In genomic region chr19:40465025-40465780, GRCh38 we compare ENCODE assay signal across 1 cellular context.
A peak's percentile ranks its signal among the peaks of the same experiment; 100 is the strongest.
TF ChIP-seq lines count a peak whose summit lies in the region.

BLVRB (minus strand) TSS chr19:40465745; CDS start chr19:40465688, 57 bp downstream.

TF ChIP-seq in HepG2, 621 proteins besides CTCF, POLR2A, EP300 and RAD21 (continued from another document and continues in another):
- TF ChIP-seq, protein P1, sequence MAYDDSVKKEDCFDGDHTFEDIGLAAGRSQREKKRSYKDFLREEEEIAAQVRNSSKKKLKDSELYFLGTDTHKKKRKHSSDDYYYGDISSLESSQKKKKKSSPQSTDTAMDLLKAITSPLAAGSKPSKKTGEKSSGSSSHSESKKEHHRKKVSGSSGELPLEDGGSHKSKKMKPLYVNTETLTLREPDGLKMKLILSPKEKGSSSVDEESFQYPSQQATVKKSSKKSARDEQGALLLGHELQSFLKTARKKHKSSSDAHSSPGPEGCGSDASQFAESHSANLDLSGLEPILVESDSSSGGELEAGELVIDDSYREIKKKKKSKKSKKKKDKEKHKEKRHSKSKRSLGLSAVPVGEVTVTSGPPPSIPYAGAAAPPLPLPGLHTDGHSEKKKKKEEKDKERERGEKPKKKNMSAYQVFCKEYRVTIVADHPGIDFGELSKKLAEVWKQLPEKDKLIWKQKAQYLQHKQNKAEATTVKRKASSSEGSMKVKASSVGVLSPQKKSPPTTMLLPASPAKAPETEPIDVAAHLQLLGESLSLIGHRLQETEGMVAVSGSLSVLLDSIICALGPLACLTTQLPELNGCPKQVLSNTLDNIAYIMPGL (CRISPR knock-in tag; IDR thresholded peaks at IDR 0.05; ENCODE audit: borderline replicate concordance in 1 of 2, low read depth in 1 of 2), result peak in 1 of 2 experiments; percentile 78; a peak in 2 of 4 replicates
- TF ChIP-seq ZNF234 (CRISPR knock-in tag; conservative IDR thresholded peaks at IDR 0.05) (no peak), GZF1 (CRISPR knock-in tag; IDR thresholded peaks at IDR 0.05) (no peak), ZNF547 (CRISPR knock-in tag; IDR thresholded peaks at IDR 0.05) (peak; percentile 82; the same call in 1 of the 2 replicates), RFXANK (CRISPR knock-in tag; IDR thresholded peaks at IDR 0.05) (no peak), ZNF792 (CRISPR knock-in tag; IDR thresholded peaks at IDR 0.05) (no peak), KLF16 (CRISPR knock-in tag; IDR thresholded peaks at IDR 0.05) (no peak), ZMYM4 (CRISPR knock-in tag; IDR thresholded peaks at IDR 0.05) (no peak; the same call in 1 of the 2 replicates), PHF5A (CRISPR knock-in tag; IDR thresholded peaks at IDR 0.05; ENCODE audit: low read depth, unreplicated experiment) (no peak), NCOA2 (CRISPR knock-in tag; IDR thresholded peaks at IDR 0.05) (no peak), SOX13 (IDR thresholded peaks at IDR 0.05) (no peak), SOX13 (CRISPR knock-in tag; conservative IDR thresholded peaks at IDR 0.05 in 1 of 2, IDR thresholded peaks at IDR 0.05 in 1 of 2) (no peak), IRX3 (CRISPR knock-in tag; IDR thresholded peaks at IDR 0.05; ENCODE audit: borderline replicate concordance, low read depth) (no peak), NCOA5 (CRISPR knock-in tag; IDR thresholded peaks at IDR 0.05) (no peak), AKAP8 (CRISPR knock-in tag; IDR thresholded peaks at IDR 0.05) (no peak), CEBPB (IDR thresholded peaks at IDR 0.05; ENCODE audit: borderline replicate concordance, low read depth, low read length) (peak; percentile 70; the same call in 1 of the 2 replicates), THYN1 (CRISPR knock-in tag; IDR thresholded peaks at IDR 0.05; ENCODE audit: borderline replicate concordance, low read depth) (no peak), KDM4B (CRISPR knock-in tag; IDR thresholded peaks at IDR 0.05) (no peak), ZNF879 (CRISPR knock-in tag; IDR thresholded peaks at IDR 0.05) (no peak), ZNF878 (CRISPR knock-in tag; IDR thresholded peaks at IDR 0.05) (no peak), SALL1 (CRISPR knock-in tag; IDR thresholded peaks at IDR 0.05) (peak; percentile 65), MED8 (CRISPR knock-in tag; IDR thresholded peaks at IDR 0.05; ENCODE audit: insufficient replicate concordance) (no peak), ZFP90 (CRISPR knock-in tag; IDR thresholded peaks at IDR 0.05; ENCODE audit: borderline replicate concordance) (no peak), SRSF4 (IDR thresholded peaks at IDR 0.05; ENCODE audit: low read depth, low read length, poor library complexity, severe bottlenecking) (no peak), MXI1 (IDR thresholded peaks at IDR 0.05; ENCODE audit: borderline replicate concordance, low read depth, low read length) (no peak), NRL (CRISPR knock-in tag; IDR thresholded peaks at IDR 0.05; ENCODE audit: borderline replicate concordance) (peak; percentile 20; the same call in 1 of the 2 replicates), ZNF776 (CRISPR knock-in tag; IDR thresholded peaks at IDR 0.05) (peak; percentile 47; the same call in 1 of the 2 replicates), ZNF24 (IDR thresholded peaks at IDR 0.05) (no peak), ZNF672 (CRISPR knock-in tag; IDR thresholded peaks at IDR 0.05) (no peak), ZNF274 (CRISPR knock-in tag; IDR thresholded peaks at IDR 0.05) (peak; percentile 65; the same call in 1 of the 2 replicates), ZKSCAN5 (CRISPR knock-in tag; IDR thresholded peaks at IDR 0.05) (no peak), AHR (CRISPR knock-in tag; IDR thresholded peaks at IDR 0.05) (no peak), ZNF530 (CRISPR knock-in tag; IDR thresholded peaks at IDR 0.05; ENCODE audit: low read depth) (no peak), ZNF678 (CRISPR knock-in tag; IDR thresholded peaks at IDR 0.05) (no peak), ZSCAN12 (CRISPR knock-in tag; IDR thresholded peaks at IDR 0.05) (no peak), NR1H2 (CRISPR knock-in tag; IDR thresholded peaks at IDR 0.05; ENCODE audit: borderline replicate concordance, low read depth) (no peak), SRY (CRISPR knock-in tag; IDR thresholded peaks at IDR 0.05) (no peak), ZNF674 (CRISPR knock-in tag; IDR thresholded peaks at IDR 0.05; ENCODE audit: low read depth) (no peak), ZNF441 (CRISPR knock-in tag; IDR thresholded peaks at IDR 0.05; ENCODE audit: borderline replicate concordance) (no peak), KLF11 (CRISPR knock-in tag; IDR thresholded peaks at IDR 0.05) (no peak), ATF7 (IDR thresholded peaks at IDR 0.05) (no peak), ATF7 (CRISPR knock-in tag; IDR thresholded peaks at IDR 0.05) (no peak), ZSCAN30 (CRISPR knock-in tag; IDR thresholded peaks at IDR 0.05) (no peak), ZNF589 (CRISPR knock-in tag; conservative IDR thresholded peaks at IDR 0.05) (0 out of 2 replicates have a peak, but pooled peaks have one; percentile 52), NFYB (CRISPR knock-in tag; IDR thresholded peaks at IDR 0.05) (no peak), GLI4 (CRISPR knock-in tag; IDR thresholded peaks at IDR 0.05; ENCODE audit: borderline replicate concordance) (peak; percentile 89; the same call in 1 of the 2 replicates), CENPX (CRISPR knock-in tag; IDR thresholded peaks at IDR 0.05) (no peak)
- TF ChIP-seq, protein P2, sequence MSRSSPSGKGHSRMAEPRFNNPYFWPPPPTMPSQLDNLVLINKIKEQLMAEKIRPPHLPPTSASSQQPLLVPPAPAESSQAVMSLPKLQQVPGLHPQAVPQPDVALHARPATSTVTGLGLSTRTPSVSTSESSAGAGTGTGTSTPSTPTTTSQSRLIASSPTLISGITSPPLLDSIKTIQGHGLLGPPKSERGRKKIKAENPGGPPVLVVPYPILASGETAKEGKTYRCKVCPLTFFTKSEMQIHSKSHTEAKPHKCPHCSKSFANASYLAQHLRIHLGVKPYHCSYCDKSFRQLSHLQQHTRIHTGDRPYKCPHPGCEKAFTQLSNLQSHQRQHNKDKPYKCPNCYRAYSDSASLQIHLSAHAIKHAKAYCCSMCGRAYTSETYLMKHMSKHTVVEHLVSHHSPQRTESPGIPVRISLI (CRISPR knock-in tag; IDR thresholded peaks at IDR 0.05; ENCODE audit: borderline replicate concordance), result 0 out of 2 replicates have a peak, but pooled peaks have one; percentile 32
- TF ChIP-seq, protein P3, sequence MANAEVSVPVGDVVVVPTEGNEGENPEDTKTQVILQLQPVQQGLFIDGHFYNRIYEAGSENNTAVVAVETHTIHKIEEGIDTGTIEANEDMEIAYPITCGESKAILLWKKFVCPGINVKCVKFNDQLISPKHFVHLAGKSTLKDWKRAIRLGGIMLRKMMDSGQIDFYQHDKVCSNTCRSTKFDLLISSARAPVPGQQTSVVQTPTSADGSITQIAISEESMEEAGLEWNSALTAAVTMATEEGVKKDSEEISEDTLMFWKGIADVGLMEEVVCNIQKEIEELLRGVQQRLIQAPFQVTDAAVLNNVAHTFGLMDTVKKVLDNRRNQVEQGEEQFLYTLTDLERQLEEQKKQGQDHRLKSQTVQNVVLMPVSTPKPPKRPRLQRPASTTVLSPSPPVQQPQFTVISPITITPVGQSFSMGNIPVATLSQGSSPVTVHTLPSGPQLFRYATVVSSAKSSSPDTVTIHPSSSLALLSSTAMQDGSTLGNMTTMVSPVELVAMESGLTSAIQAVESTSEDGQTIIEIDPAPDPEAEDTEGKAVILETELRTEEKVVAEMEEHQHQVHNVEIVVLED (CRISPR knock-in tag; IDR thresholded peaks at IDR 0.05; ENCODE audit: borderline replicate concordance), result no peak
- TF ChIP-seq, protein P4, sequence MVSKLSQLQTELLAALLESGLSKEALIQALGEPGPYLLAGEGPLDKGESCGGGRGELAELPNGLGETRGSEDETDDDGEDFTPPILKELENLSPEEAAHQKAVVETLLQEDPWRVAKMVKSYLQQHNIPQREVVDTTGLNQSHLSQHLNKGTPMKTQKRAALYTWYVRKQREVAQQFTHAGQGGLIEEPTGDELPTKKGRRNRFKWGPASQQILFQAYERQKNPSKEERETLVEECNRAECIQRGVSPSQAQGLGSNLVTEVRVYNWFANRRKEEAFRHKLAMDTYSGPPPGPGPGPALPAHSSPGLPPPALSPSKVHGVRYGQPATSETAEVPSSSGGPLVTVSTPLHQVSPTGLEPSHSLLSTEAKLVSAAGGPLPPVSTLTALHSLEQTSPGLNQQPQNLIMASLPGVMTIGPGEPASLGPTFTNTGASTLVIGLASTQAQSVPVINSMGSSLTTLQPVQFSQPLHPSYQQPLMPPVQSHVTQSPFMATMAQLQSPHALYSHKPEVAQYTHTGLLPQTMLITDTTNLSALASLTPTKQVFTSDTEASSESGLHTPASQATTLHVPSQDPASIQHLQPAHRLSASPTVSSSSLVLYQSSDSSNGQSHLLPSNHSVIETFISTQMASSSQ (IDR thresholded peaks at IDR 0.05; ENCODE audit: low read depth), result no peak
- TF ChIP-seq, protein P4 (CRISPR knock-in tag; IDR thresholded peaks at IDR 0.05; ENCODE audit: borderline replicate concordance), result no peak
- TF ChIP-seq, protein P5, sequence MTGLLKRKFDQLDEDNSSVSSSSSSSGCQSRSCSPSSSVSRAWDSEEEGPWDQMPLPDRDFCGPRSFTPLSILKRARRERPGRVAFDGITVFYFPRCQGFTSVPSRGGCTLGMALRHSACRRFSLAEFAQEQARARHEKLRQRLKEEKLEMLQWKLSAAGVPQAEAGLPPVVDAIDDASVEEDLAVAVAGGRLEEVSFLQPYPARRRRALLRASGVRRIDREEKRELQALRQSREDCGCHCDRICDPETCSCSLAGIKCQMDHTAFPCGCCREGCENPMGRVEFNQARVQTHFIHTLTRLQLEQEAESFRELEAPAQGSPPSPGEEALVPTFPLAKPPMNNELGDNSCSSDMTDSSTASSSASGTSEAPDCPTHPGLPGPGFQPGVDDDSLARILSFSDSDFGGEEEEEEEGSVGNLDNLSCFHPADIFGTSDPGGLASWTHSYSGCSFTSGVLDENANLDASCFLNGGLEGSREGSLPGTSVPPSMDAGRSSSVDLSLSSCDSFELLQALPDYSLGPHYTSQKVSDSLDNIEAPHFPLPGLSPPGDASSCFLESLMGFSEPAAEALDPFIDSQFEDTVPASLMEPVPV (CRISPR knock-in tag; IDR thresholded peaks at IDR 0.05), result no peak
- TF ChIP-seq, protein P6, sequence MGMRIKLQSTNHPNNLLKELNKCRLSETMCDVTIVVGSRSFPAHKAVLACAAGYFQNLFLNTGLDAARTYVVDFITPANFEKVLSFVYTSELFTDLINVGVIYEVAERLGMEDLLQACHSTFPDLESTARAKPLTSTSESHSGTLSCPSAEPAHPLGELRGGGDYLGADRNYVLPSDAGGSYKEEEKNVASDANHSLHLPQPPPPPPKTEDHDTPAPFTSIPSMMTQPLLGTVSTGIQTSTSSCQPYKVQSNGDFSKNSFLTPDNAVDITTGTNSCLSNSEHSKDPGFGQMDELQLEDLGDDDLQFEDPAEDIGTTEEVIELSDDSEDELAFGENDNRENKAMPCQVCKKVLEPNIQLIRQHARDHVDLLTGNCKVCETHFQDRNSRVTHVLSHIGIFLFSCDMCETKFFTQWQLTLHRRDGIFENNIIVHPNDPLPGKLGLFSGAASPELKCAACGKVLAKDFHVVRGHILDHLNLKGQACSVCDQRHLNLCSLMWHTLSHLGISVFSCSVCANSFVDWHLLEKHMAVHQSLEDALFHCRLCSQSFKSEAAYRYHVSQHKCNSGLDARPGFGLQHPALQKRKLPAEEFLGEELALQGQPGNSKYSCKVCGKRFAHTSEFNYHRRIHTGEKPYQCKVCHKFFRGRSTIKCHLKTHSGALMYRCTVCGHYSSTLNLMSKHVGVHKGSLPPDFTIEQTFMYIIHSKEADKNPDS (CRISPR knock-in tag; IDR thresholded peaks at IDR 0.05), result no peak
- TF ChIP-seq, protein P7, sequence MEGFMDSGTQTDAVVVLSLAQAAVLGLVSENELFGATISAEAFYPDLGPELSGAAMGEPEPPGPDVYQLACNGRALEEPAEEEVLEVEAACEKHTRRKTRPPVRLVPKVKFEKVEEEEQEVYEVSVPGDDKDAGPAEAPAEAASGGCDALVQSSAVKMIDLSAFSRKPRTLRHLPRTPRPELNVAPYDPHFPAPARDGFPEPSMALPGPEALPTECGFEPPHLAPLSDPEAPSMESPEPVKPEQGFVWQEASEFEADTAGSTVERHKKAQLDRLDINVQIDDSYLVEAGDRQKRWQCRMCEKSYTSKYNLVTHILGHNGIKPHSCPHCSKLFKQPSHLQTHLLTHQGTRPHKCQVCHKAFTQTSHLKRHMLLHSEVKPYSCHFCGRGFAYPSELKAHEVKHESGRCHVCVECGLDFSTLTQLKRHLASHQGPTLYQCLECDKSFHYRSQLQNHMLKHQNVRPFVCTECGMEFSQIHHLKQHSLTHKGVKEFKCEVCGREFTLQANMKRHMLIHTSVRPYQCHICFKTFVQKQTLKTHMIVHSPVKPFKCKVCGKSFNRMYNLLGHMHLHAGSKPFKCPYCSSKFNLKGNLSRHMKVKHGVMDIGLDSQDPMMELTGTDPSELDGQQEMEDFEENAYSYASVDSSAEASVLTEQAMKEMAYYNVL (CRISPR knock-in tag; IDR thresholded peaks at IDR 0.05; ENCODE audit: borderline replicate concordance), result peak; percentile 46; the same call in 1 of the 2 replicates
- TF ChIP-seq, protein P8, sequence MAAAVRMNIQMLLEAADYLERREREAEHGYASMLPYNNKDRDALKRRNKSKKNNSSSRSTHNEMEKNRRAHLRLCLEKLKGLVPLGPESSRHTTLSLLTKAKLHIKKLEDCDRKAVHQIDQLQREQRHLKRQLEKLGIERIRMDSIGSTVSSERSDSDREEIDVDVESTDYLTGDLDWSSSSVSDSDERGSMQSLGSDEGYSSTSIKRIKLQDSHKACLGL (CRISPR knock-in tag; IDR thresholded peaks at IDR 0.05), result peak; percentile 63; the same call in 1 of the 2 replicates
- TF ChIP-seq, protein P9, sequence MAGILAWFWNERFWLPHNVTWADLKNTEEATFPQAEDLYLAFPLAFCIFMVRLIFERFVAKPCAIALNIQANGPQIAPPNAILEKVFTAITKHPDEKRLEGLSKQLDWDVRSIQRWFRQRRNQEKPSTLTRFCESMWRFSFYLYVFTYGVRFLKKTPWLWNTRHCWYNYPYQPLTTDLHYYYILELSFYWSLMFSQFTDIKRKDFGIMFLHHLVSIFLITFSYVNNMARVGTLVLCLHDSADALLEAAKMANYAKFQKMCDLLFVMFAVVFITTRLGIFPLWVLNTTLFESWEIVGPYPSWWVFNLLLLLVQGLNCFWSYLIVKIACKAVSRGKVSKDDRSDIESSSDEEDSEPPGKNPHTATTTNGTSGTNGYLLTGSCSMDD (CRISPR knock-in tag; IDR thresholded peaks at IDR 0.05), result 0 out of 2 replicates have a peak, but pooled peaks have one; percentile 58
